Comparison of ENCODE assay signal across 22 cellular contexts in genomic region chr11:95307310-95307709, GRCh38.
"Had no signal": no experiment of that assay in that cellular context is flagged by ENCODE, and none has a peak within 500 bp of the region (broad histone marks: within the 10 kb centered on the region; RNA-seq: fewer than 3 reads in every experiment).

No MANE protein-coding gene starts in this region.

- H3K4me3 Mint-ChIP-seq: activated CD4-positive, alpha-beta T cell treated with anti-CD3 and anti-CD28 coated beads for 36 hours; activated CD8-positive, alpha-beta T cell treated with anti-CD3 and anti-CD28 coated beads for 36 hours; activated naive CD4-positive, alpha-beta T cell treated with anti-CD3 and anti-CD28 coated beads, Interleukin-2, amount 10 ng/mL, durations not matched to agents 7 days and 5 days; activated naive CD8-positive, alpha-beta T cell treated with anti-CD3 and anti-CD28 coated beads for 36 hours; activated T-cell treated with anti-CD3 and anti-CD28 coated beads, Interleukin-2, amount 50 U/mL, for 72 hours; T-helper 17 cell had no signal

- DNase-seq: activated CD4-positive, alpha-beta T cell treated with anti-CD3 and anti-CD28 coated beads for 36 hours; activated CD4-positive, alpha-beta T cell treated with anti-CD3 and anti-CD28 coated beads, Interleukin-2, amount 50 U/mL, for 1 hour; activated CD8-positive, alpha-beta memory T cell treated with anti-CD3 and anti-CD28 coated beads, Interleukin-2, amount 50 U/mL, for 4 hours; activated CD8-positive, alpha-beta T cell treated with anti-CD3 and anti-CD28 coated beads for 36 hours; activated gamma-delta T cell treated with Interleukin-2 at 50 U/mL for 16 hours; activated naive CD4-positive, alpha-beta T cell treated with anti-CD3 and anti-CD28 coated beads, Interleukin-2, amount 10 ng/mL, durations not matched to agents 7 days and 5 days; activated naive CD8-positive, alpha-beta T cell treated with anti-CD3 and anti-CD28 coated beads for 36 hours; activated T-cell treated with anti-CD3 and anti-CD28 coated beads, Interleukin-2, amount 50 U/mL, for 72 hours; cerebellar nuclear complex; MG63; NCI-H1105 treated with DMSO at 0.1 percent for 48 hours; NCI-H1436 treated with DMSO at 0.1 percent for 48 hours; NCI-H187; NCI-H2081; NCI-H446 treated with DMSO at 0.1 percent for 48 hours; NCI-H524 treated with DMSO at 0.1 percent for 48 hours; PC-3; SHP77; T-helper 17 cell; T-helper 9 cell had no signal

- H3K27me3 ChIP-seq: MG63 had no signal

- H3K4me3 ChIP-seq: MG63 had no signal

- H3K9me3 ChIP-seq: MG63 had no signal

- H3K36me3 Mint-ChIP-seq: activated naive CD4-positive, alpha-beta T cell treated with anti-CD3 and anti-CD28 coated beads, Interleukin-2, amount 10 ng/mL, durations not matched to agents 7 days and 5 days; activated naive CD8-positive, alpha-beta T cell treated with anti-CD3 and anti-CD28 coated beads for 36 hours had no signal

- H3K27ac ChIP-seq: VCaP had no signal

- H3K27ac Mint-ChIP-seq: activated CD4-positive, alpha-beta T cell treated with anti-CD3 and anti-CD28 coated beads for 36 hours; activated CD8-positive, alpha-beta T cell treated with anti-CD3 and anti-CD28 coated beads for 36 hours; activated naive CD4-positive, alpha-beta T cell treated with anti-CD3 and anti-CD28 coated beads, Interleukin-2, amount 10 ng/mL, durations not matched to agents 7 days and 5 days; activated naive CD8-positive, alpha-beta T cell treated with anti-CD3 and anti-CD28 coated beads for 36 hours; activated T-cell treated with anti-CD3 and anti-CD28 coated beads, Interleukin-2, amount 50 U/mL, for 72 hours; activated T-helper 2 cell treated with anti-CD3 and anti-CD28 coated beads, Interferon-gamma antibody, Interleukin-2, Interleukin-4, amounts not matched to agents 10 μg/mL and 5 μg/mL and 100 μg/mL, durations not matched to agents 14 hours and 24 hours and 36 hours; T-helper 17 cell had no signal

- ATAC-seq: activated CD4-positive, alpha-beta T cell treated with anti-CD3 and anti-CD28 coated beads for 36 hours; activated CD8-positive, alpha-beta T cell treated with anti-CD3 and anti-CD28 coated beads for 36 hours; activated T-cell treated with anti-CD3 and anti-CD28 coated beads, Interleukin-2, amount 50 U/mL, for 72 hours; PC-3; T-helper 17 cell had no signal

- H3K27me3 Mint-ChIP-seq: activated CD4-positive, alpha-beta T cell treated with anti-CD3 and anti-CD28 coated beads for 36 hours; activated CD8-positive, alpha-beta T cell treated with anti-CD3 and anti-CD28 coated beads for 36 hours; activated naive CD4-positive, alpha-beta T cell treated with anti-CD3 and anti-CD28 coated beads, Interleukin-2, amount 10 ng/mL, durations not matched to agents 7 days and 5 days; activated naive CD8-positive, alpha-beta T cell treated with anti-CD3 and anti-CD28 coated beads for 36 hours; T-helper 17 cell had no signal

- H3K9me3 Mint-ChIP-seq: activated CD8-positive, alpha-beta T cell treated with anti-CD3 and anti-CD28 coated beads for 36 hours; activated naive CD4-positive, alpha-beta T cell treated with anti-CD3 and anti-CD28 coated beads, Interleukin-2, amount 10 ng/mL, durations not matched to agents 7 days and 5 days; activated naive CD8-positive, alpha-beta T cell treated with anti-CD3 and anti-CD28 coated beads for 36 hours; activated T-cell treated with anti-CD3 and anti-CD28 coated beads, Interleukin-2, amount 50 U/mL, for 72 hours; activated T-helper 2 cell treated with anti-CD3 and anti-CD28 coated beads, Interferon-gamma antibody, Interleukin-2, Interleukin-4, amounts not matched to agents 10 μg/mL and 5 μg/mL and 100 μg/mL, durations not matched to agents 14 hours and 24 hours and 36 hours had no signal

- H3K36me3 ChIP-seq: MG63 had no signal
